ENCODE assay signal across 13 cellular contexts in genomic region chr12:32891526-32891925, GRCh38. TPM values are rescaled to one million over a fixed set of nuclear protein-coding genes. Genes with fewer than 3 reads are reported as not detected.
DNase-seq lines count a peak whose midpoint lies in the region; ATAC-seq and TF ChIP-seq lines count a peak whose summit lies in the region.
"Had no signal": no experiment of that assay in that cellular context is flagged by ENCODE, and none has a peak within 500 bp of the region (broad histone marks: within the 10 kb centered on the region; RNA-seq: fewer than 3 reads in every experiment).

No MANE protein-coding gene starts in this region.

- no peak overlapping the region for H3K9ac ChIP-seq in SK-N-MC (ENCODE audit: insufficient read length)
- peak overlapping the region; percentile 13 for H3K9ac ChIP-seq in iPS-15b (ENCODE audit: low read depth, low read length)
- no peak overlapping the region for H3K9ac ChIP-seq in stomach smooth muscle (ENCODE audit: low read length in 2 of 2)

- H3K27ac ChIP-seq in heart left ventricle = peak overlapping the region; percentile 12 to 94 (median 84)
- peak overlapping the region; percentile 63 for H3K27ac ChIP-seq in SK-N-MC
- peak overlapping the region; percentile 12 for H3K27ac ChIP-seq in stomach smooth muscle (ENCODE audit: low read length)
- H3K27ac ChIP-seq: left lung, prostate gland, thyroid gland had no signal

- H3K4me3 ChIP-seq in heart left ventricle = peak overlapping the region in 8 of 12 donors; percentile 14 to 96 (median 74)
- no peak overlapping the region; the same call in 1 of the 2 replicates for H3K4me3 ChIP-seq in SK-N-MC
- H3K4me3 ChIP-seq in iPS-15b (ENCODE audit: low read depth, low read length) = no peak overlapping the region
- H3K4me3 ChIP-seq in stomach smooth muscle (ENCODE audit: low read length in 2 of 2) = no peak overlapping the region
- H3K4me3 ChIP-seq: left lung, prostate gland, thyroid gland had no signal

- TF ChIP-seq POLR2A in heart left ventricle (IDR thresholded peaks at IDR 0.05) = no peak

- DNase-seq in heart left ventricle = no peak
- DNase-seq in left cardiac atrium = no peak
- DNase-seq in SK-N-MC (ENCODE audit: low read depth, low spot score) = no peak
- DNase-seq in HCEC 1CT = no peak
- no peak for DNase-seq in SIG-M5 treated with dmso at 0.1 percent for 504 hours (lab: John Stamatoyannopoulos, UW; ENCODE audit: unreplicated experiment)
- DNase-seq: left lung; naive thymus-derived CD8-positive, alpha-beta T cell; NK-92 treated with Interleukin-12 subunit alpha and Interleukin-12 subunit beta, amount 100 ng/mL, for 24 hours; thyroid gland had no signal

- peaks cover 0 to 32% (median 3%) of the 10 kb centered on the region in 12 donors for H3K4me1 ChIP-seq in heart left ventricle
- H3K4me1 ChIP-seq in iPS-15b (ENCODE audit: control insufficient read depth, insufficient read depth, low read length) = peaks cover 17% of the 10 kb centered on the region
- peaks cover 3% of the 10 kb centered on the region for H3K4me1 ChIP-seq in stomach smooth muscle (ENCODE audit: control insufficient read depth, insufficient read depth, low read length)
- H3K4me1 ChIP-seq: prostate gland had no signal

- no peaks in the 10 kb centered on the region for H3K9me3 ChIP-seq in heart left ventricle
- H3K9me3 ChIP-seq in SK-N-MC (ENCODE audit: low read depth, low read length) = no peaks in the 10 kb centered on the region
- H3K9me3 ChIP-seq in iPS-15b (ENCODE audit: control insufficient read depth, insufficient read depth, low read length) = no peaks in the 10 kb centered on the region
- H3K9me3 ChIP-seq in stomach smooth muscle (ENCODE audit: control insufficient read depth in 2 of 2, low read length in 2 of 2) = no peaks in the 10 kb centered on the region
- H3K9me3 ChIP-seq: left lung, prostate gland, thyroid gland had no signal

- ATAC-seq in heart left ventricle (no peak), left cardiac atrium (no peak), HG02885 (IDR thresholded peaks at IDR 0.05; ENCODE audit: poor library complexity, unreplicated experiment) (no peak)
- ATAC-seq: left lung; naive thymus-derived CD8-positive, alpha-beta T cell had no signal

- WGBS in heart left ventricle, 4 donors = 14 to 18% (median 16%) methylated on average over 2 of the region's 2 CpGs

- H3K27me3 ChIP-seq in heart left ventricle (peaks cover 0 to 26% (median 5%) of the 10 kb centered on the region in 9 donors), iPS-15b (ENCODE audit: control insufficient read depth, insufficient read depth, low read length) (peaks cover 7% of the 10 kb centered on the region), stomach smooth muscle (ENCODE audit: control insufficient read depth in 1 of 2, insufficient read depth in 2 of 2, low read length in 2 of 2) (no peaks in the 10 kb centered on the region)

- TF ChIP-seq CTCF in heart left ventricle (IDR thresholded peaks at IDR 0.05) = no peak

- H3K36me3 ChIP-seq in heart left ventricle (no peaks in the 10 kb centered on the region), SK-N-MC (ENCODE audit: insufficient read depth, low read length) (no peaks in the 10 kb centered on the region), iPS-15b (ENCODE audit: control insufficient read depth, insufficient read depth, low read length) (no peaks in the 10 kb centered on the region), stomach smooth muscle (ENCODE audit: control insufficient read depth in 2 of 2, insufficient read depth in 2 of 2, low read length in 2 of 2) (no peaks in the 10 kb centered on the region)
- H3K36me3 ChIP-seq: left lung, prostate gland, thyroid gland had no signal

- intact Hi-C loops in heart left ventricle (cut with DNase I) (loop anchor here in 2 of 10 donors (10.0 kb wide), 2 partner anchors 87 to 107 kb away; no protein-coding TSS in a partner anchor), left cardiac atrium (cut with DNase I) (loop anchor here in 1 of 2 donors (10.0 kb wide), 1 partner anchor 77 kb away; no protein-coding TSS in a partner anchor)

RNA-seq across cellular contexts. Expression of gene PKP2, which starts 5.1 kb away (rescaled TPM):
- 100 to 1,000 TPM; 269 to 576 (median 402) TPM for total RNA-seq in heart left ventricle
- polyA plus RNA-seq in heart left ventricle = 100 to 1,000 TPM; 111 to 206 TPM
- 100 to 1,000 TPM; 124 to 148 TPM for total RNA-seq in left cardiac atrium
- total RNA-seq: naive thymus-derived CD8-positive, alpha-beta T cell had no signal
- polyA plus RNA-seq: naive thymus-derived CD8-positive, alpha-beta T cell had no signal

Comparison
In these comparisons a context has a peak if more than half of its experiments do, and no peak if none do; other contexts are left out.
1. H3K27ac ChIP-seq: peak in every context shown above with its lines; median percentile 84 in heart left ventricle; 63 in SK-N-MC; 12 in stomach smooth muscle.
2. H3K4me3 ChIP-seq: peak in heart left ventricle (8 of 12); none in SK-N-MC (single experiment), iPS-15b (single experiment) and stomach smooth muscle (0 of 2).